21 cellular contexts compared by ENCODE assay signal in genomic region chr1:184424945-184425344, GRCh38.
"Had no signal": no experiment of that assay in that cellular context is flagged by ENCODE, and none has a peak within 500 bp of the region (broad histone marks: within the 10 kb centered on the region; RNA-seq: fewer than 3 reads in every experiment).

No MANE protein-coding gene starts in this region.

- DNase-seq: activated B cell treated with CpG ODN at 0.5 μM for 24 hours; activated CD4-positive, alpha-beta T cell treated with anti-CD3 and anti-CD28 coated beads for 48 hours; activated CD8-positive, alpha-beta T cell treated with anti-CD3 and anti-CD28 coated beads for 36 hours; activated gamma-delta T cell treated with Interleukin-2 at 50 U/mL for 16 hours; activated naive CD8-positive, alpha-beta T cell treated with anti-CD3 and anti-CD28 coated beads, Interleukin-2, amount 10 ng/mL, durations not matched to agents 7 days and 5 days; activated T-cell treated with anti-CD3 and anti-CD28 coated beads, Interleukin-2, amount 50 U/mL, for 48 hours; anterior cingulate cortex; brain microvascular endothelial cell; cerebellar nuclear complex; dermis blood vessel endothelial cell; effector memory CD8-positive, alpha-beta T cell; islet precursor cell; left lung; natural killer cell; stimulated activated CD4-positive, alpha-beta T cell treated with anti-CD3 and anti-CD28 coated beads, Interleukin-2, amount 100 ng/mL, for 48 hours; stimulated activated naive B cell treated with anti-CD40 and anti-IgM and Interleukin-4, amounts not matched to agents 10 μg/mL and 1 μg/mL and 100 μg/mL, for 72 hours; T-helper 2 cell had no signal

- H3K27me3 ChIP-seq: brain microvascular endothelial cell, hepatocyte, left lung, neutrophil, tibial nerve had no signal

- H3K36me3 ChIP-seq: brain microvascular endothelial cell, left lung, neutrophil, tibial nerve had no signal

- ATAC-seq: activated CD8-positive, alpha-beta T cell treated with anti-CD3 and anti-CD28 coated beads for 36 hours; effector memory CD8-positive, alpha-beta T cell; natural killer cell; stimulated activated naive B cell treated with anti-CD40 and anti-IgM and Interleukin-4, amounts not matched to agents 10 μg/mL and 1 μg/mL and 100 μg/mL, for 72 hours had no signal

- H3K9me3 ChIP-seq: left lung, neutrophil, tibial nerve had no signal

- H3K27ac ChIP-seq: brain microvascular endothelial cell, neutrophil, parathyroid adenoma, tibial nerve had no signal

- H3K4me3 ChIP-seq: hepatocyte, left lung, tibial nerve had no signal

- H3K4me1 ChIP-seq: parathyroid adenoma had no signal
